In genomic region chr17:1829189-1829578, GRCh38 we compare ENCODE assay signal across 8 cellular contexts. TPM values are rescaled to one million over a fixed set of nuclear protein-coding genes. Genes with fewer than 3 reads are reported as not detected.
DNase-seq lines count a peak whose midpoint lies in the region; ATAC-seq, FAIRE-seq and TF ChIP-seq lines count a peak whose summit lies in the region.

No MANE protein-coding gene starts in this region.

- no peaks in the 10 kb centered on the region for H3K9me3 ChIP-seq in BLaER1
- no peaks in the 10 kb centered on the region for H3K9me3 ChIP-seq in endothelial cell of umbilical vein (replicated peaks; ENCODE audit: control insufficient read depth, insufficient read depth, low read length)

- H3K36me3 ChIP-seq in BLaER1 (peaks cover 61% of the 10 kb centered on the region), endothelial cell of umbilical vein (ENCODE audit: control insufficient read depth in 2 of 2, extremely low read depth in 1 of 2, insufficient read depth in 2 of 2, low read length in 2 of 2) (peaks cover 0 to 4% of the 10 kb centered on the region in 2 experiments)

- BruUV-seq in endothelial cell of umbilical vein (replicated peaks; lab: Mats Ljungman, UMichigan): TSS peak; percentile 39

- DNase-seq in RPMI7951 (ENCODE audit: low read depth) (peak; percentile 3), endothelial cell of umbilical vein (ENCODE audit: low read depth, low spot score) (peak; percentile 33), natural killer cell (no peak), NCI-H446 treated with DMSO at 0.1 percent for 48 hours (lab: John Stamatoyannopoulos, UW) (no peak)
- no peak for DNase-seq in activated CD4-positive, CD25-positive, alpha-beta regulatory T cell (lab: John Stamatoyannopoulos, UW)

- H4K20me1 ChIP-seq in BLaER1 (peaks cover 28% of the 10 kb centered on the region), endothelial cell of umbilical vein (replicated peaks; ENCODE audit: control insufficient read depth, extremely low read depth, insufficient read depth, low read length) (no peaks in the 10 kb centered on the region)

- TF ChIP-seq CTCF in endothelial cell of umbilical vein (IDR thresholded peaks at IDR 0.05; ENCODE audit: extremely low read depth in 1 of 2, insufficient read depth in 1 of 2, low read depth in 1 of 2, low read length in 2 of 2): no peak
- no peak for TF ChIP-seq CTCF in natural killer cell (IDR thresholded peaks at IDR 0.05)

- H3K4me1 ChIP-seq in BLaER1: peaks cover 39% of the 10 kb centered on the region
- H3K4me1 ChIP-seq in endothelial cell of umbilical vein (ENCODE audit: control insufficient read depth, extremely low read depth, insufficient read depth, low read length): peaks cover 11% of the 10 kb centered on the region

- peak overlapping the region; percentile 81 for H3K4me3 ChIP-seq in BLaER1
- H3K4me3 ChIP-seq in endothelial cell of umbilical vein (replicated peaks in 1 of 3; ENCODE audit: insufficient read depth in 1 of 3, low read depth in 1 of 3, low read length in 3 of 3): peak overlapping the region; percentile 84 to 96 (median 86)

- CTCF ChIA-PET in endothelial cell of umbilical vein (lab: Charles Lee): interaction anchor here (0.8 to 1.5 kb wide), 6 partner anchors 10 to 109 kb away, joined by 3 to 17 read pairs (median 4); no protein-coding TSS in a partner anchor

- H3K9ac ChIP-seq in BLaER1: peak overlapping the region; percentile 85
- H3K9ac ChIP-seq in endothelial cell of umbilical vein (replicated peaks; ENCODE audit: extremely low read depth, insufficient read depth, low read length): peak overlapping the region; percentile 67

- TF ChIP-seq POLR2A in endothelial cell of umbilical vein (IDR thresholded peaks at IDR 0.05; ENCODE audit: low read depth, low read length): no peak

- peak overlapping the region; percentile 97 for H2AFZ ChIP-seq in endothelial cell of umbilical vein (ENCODE audit: low read depth, low read length)

- H3K27ac Mint-ChIP-seq in natural killer cell: peak overlapping the region; percentile 91

- peak; percentile 65 for FAIRE-seq in endothelial cell of umbilical vein (lab: Jason Lieb, UNC)

- H3K4me2 ChIP-seq in BLaER1 (peak overlapping the region; percentile 97), endothelial cell of umbilical vein (ENCODE audit: insufficient read depth, low read length) (peak overlapping the region; percentile 79)

- ATAC-seq in GM21576 (IDR thresholded peaks at IDR 0.05; ENCODE audit: unreplicated experiment): peak; percentile 2
- peak; percentile 1 to 2 (median 2) for ATAC-seq in natural killer cell
- no peak for ATAC-seq in HG03108 (IDR thresholded peaks at IDR 0.05; ENCODE audit: unreplicated experiment)

- H3K4me3 Mint-ChIP-seq in natural killer cell: peak overlapping the region; percentile 96

- H3K36me3 Mint-ChIP-seq in natural killer cell: no peaks in the 10 kb centered on the region

- dilution Hi-C loops in endothelial cell of umbilical vein (cut with MboI; ENCODE audit: extremely low pct_ligation_motif_present, low sequenced_read_pairs): no loop called here

- intact Hi-C loops in endothelial cell of umbilical vein (cut with micrococcal nuclease): loop anchor here (2.0 kb wide), 2 partner anchors 104 to 112 kb away; partner anchors contain the start of gene WDR81
- intact Hi-C loops in natural killer cell (cut with micrococcal nuclease): loop anchor here (1.0 kb wide), 1 partner anchor 113 kb away; no protein-coding TSS in a partner anchor

- peaks cover 39 to 41% of the 10 kb centered on the region in 2 donors for H3K4me1 Mint-ChIP-seq in natural killer cell

- H3K27me3 Mint-ChIP-seq in natural killer cell (ENCODE audit: low read depth in 2 of 2): no peaks in the 10 kb centered on the region

- H3K9me3 Mint-ChIP-seq in natural killer cell: no peaks in the 10 kb centered on the region

- H3K27ac ChIP-seq in BLaER1: peak overlapping the region; percentile 75
- peak overlapping the region; percentile 23 for H3K27ac ChIP-seq in endothelial cell of umbilical vein (ENCODE audit: insufficient read depth, low read depth, low read length)

- POLR2A ChIA-PET in endothelial cell of umbilical vein (lab: Charles Lee): interaction anchor here (0.6 kb wide), 1 partner anchor 109 kb away, joined by 5 read pairs; no protein-coding TSS in a partner anchor

- no peaks in the 10 kb centered on the region for H3K9me1 ChIP-seq in endothelial cell of umbilical vein (replicated peaks; ENCODE audit: control insufficient read depth, extremely low read depth, insufficient read depth, low read length)

- H3K27me3 ChIP-seq in BLaER1: no peaks in the 10 kb centered on the region
- no peaks in the 10 kb centered on the region for H3K27me3 ChIP-seq in endothelial cell of umbilical vein (ENCODE audit: control insufficient read depth in 2 of 2, insufficient read depth in 2 of 2, low read length in 2 of 2)

- H3K79me2 ChIP-seq in endothelial cell of umbilical vein (ENCODE audit: control insufficient read depth, insufficient read depth, low read length): peaks cover 32% of the 10 kb centered on the region

TF ChIP-seq in endothelial cell of umbilical vein, 7 proteins besides CTCF, POLR2A, EP300 and RAD21:
- no peak for TF ChIP-seq GATA2 (IDR thresholded peaks at IDR 0.05; ENCODE audit: insufficient read depth, insufficient read length, low read depth, low read length)

RNA-seq across cellular contexts. Expression of gene SMYD4, which starts 0.5 kb away (rescaled TPM):
- total RNA-seq in RPMI7951 (2014; rRNA removed; shearing (Covaris generic)): 5.6 and 6.2 TPM in 2 replicates
- total RNA-seq in endothelial cell of umbilical vein (11.5 and 14.6 TPM in 2 replicates), natural killer cell (10 to 100 TPM; 20.3 to 37.8 (median 24.3) TPM)
- polyA plus RNA-seq in endothelial cell of umbilical vein: 5.3 and 6.0 TPM in 2 replicates
- polyA plus RNA-seq in endothelial cell of umbilical vein (2011; cell fraction: cytosol; rRNA removed): 5.5 and 6.0 TPM in 2 replicates
- polyA plus RNA-seq in endothelial cell of umbilical vein (2011; cell fraction: nucleus; rRNA removed): 17.8 and 17.9 TPM in 2 replicates
- polyA plus RNA-seq in endothelial cell of umbilical vein (2012): 7.1 and 7.2 TPM in 2 replicates
- polyA minus RNA-seq in endothelial cell of umbilical vein: 14.8 and 18.5 TPM in 2 replicates
- polyA minus RNA-seq in endothelial cell of umbilical vein (2011; cell fraction: cytosol; rRNA and poly(A)+ RNA removed): 7.8 TPM
- polyA minus RNA-seq in endothelial cell of umbilical vein (2011; cell fraction: nucleus; rRNA and poly(A)+ RNA removed): 11.4 and 18.5 TPM in 2 replicates

RNA-seq across cellular contexts. Expression of gene RPA1, which starts 0.6 kb away (rescaled TPM):
- 21.6 and 23.6 TPM in 2 replicates for total RNA-seq in RPMI7951 (2014; rRNA removed; shearing (Covaris generic))
- total RNA-seq in endothelial cell of umbilical vein: 123 and 137 TPM in 2 replicates
- 48.9 and 50.5 TPM in 2 replicates for polyA plus RNA-seq in endothelial cell of umbilical vein
- 82.7 and 97.9 TPM in 2 replicates for polyA plus RNA-seq in endothelial cell of umbilical vein (2011; cell fraction: cytosol; rRNA removed)
- polyA plus RNA-seq in endothelial cell of umbilical vein (2011; cell fraction: nucleus; rRNA removed): 74.9 and 82.6 TPM in 2 replicates
- polyA plus RNA-seq in endothelial cell of umbilical vein (2012): 62.7 and 84.0 TPM in 2 replicates
- 65.3 and 96.0 TPM in 2 replicates for polyA minus RNA-seq in endothelial cell of umbilical vein
- polyA minus RNA-seq in endothelial cell of umbilical vein (2011; cell fraction: cytosol; rRNA and poly(A)+ RNA removed): 62.6 TPM
- 12.8 and 20.3 TPM in 2 replicates for polyA minus RNA-seq in endothelial cell of umbilical vein (2011; cell fraction: nucleus; rRNA and poly(A)+ RNA removed)
- 100 to 1,000 TPM in 1 of 3 donors, 10 to 100 TPM in 2; 70.9 to 101 (median 98.9) TPM for total RNA-seq in natural killer cell

Comparison
In these comparisons a context has a peak if more than half of its experiments do, and no peak if none do; other contexts are left out.
1. DNase-seq: peak in RPMI7951 (single experiment) and endothelial cell of umbilical vein (single experiment); none in natural killer cell (single experiment), NCI-H446 treated with DMSO at 0.1 percent for 48 hours (single experiment) and activated CD4-positive, CD25-positive, alpha-beta regulatory T cell (0 of 4).